31 cellular contexts compared by ENCODE assay signal in the genomic region with DNA sequence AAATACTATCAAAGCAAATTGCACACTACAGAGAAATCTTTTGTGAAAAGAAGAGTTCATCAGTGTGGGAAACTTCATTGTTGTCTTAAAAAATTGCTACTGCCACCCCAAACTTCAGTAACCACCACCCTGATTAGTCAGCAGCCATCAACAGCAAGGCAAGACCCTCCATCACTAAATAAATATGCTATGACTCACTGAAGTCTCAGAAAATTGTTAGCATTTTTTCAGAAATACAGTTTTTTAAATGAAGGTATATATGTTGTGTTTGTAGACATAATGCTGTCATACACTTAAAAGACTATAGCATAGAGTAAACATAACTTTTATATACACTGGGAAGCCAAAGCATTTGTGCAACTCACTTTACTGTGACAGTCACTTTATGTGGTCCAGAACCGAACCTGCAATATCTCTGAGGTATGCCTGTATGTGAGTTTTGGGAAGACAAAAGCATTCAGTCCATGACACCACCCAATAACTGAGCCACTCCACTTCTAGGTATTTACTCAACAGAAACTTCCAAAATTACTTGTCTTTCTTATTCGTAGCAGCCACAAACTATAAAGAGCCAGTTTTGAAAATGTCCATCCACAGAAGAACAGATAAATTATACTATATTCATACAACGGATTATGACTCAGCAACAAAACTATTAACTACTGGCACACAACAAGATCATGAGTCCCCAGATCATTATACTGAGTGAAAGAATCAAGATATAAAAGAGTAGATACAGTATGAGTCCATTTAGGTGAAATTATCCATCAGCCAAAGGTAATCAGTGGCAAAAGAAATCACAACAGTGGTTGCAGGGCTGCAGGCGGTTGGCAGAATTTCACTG.
DNase-seq lines count a peak whose midpoint lies in the region; ATAC-seq and TF ChIP-seq lines count a peak whose summit lies in the region.
"Had no signal": no experiment of that assay in that cellular context is flagged by ENCODE, and none has a peak within 500 bp of the region (broad histone marks: within the 10 kb centered on the region; RNA-seq: fewer than 3 reads in every experiment).

No MANE protein-coding gene starts in this region.

- no peaks in the 10 kb centered on the region for H3K4me1 ChIP-seq in PC-3 (ENCODE audit: insufficient read depth, low read length)
- H3K4me1 ChIP-seq in effector memory CD4-positive, alpha-beta T cell (ENCODE audit: control insufficient read depth, insufficient read depth, low read length, poor library complexity, severe bottlenecking), result no peaks in the 10 kb centered on the region
- H3K4me1 ChIP-seq: colonic mucosa, right lobe of liver, transverse colon had no signal

- no peak overlapping the region for H3K27ac ChIP-seq in PC-3 (ENCODE audit: low read length)
- no peak overlapping the region for H3K27ac ChIP-seq in effector memory CD4-positive, alpha-beta T cell (ENCODE audit: insufficient read depth, low read length, poor library complexity, severe bottlenecking)
- H3K27ac ChIP-seq: colonic mucosa, epithelial cell of prostate, right lobe of liver, RWPE1, transverse colon had no signal

- POLR2A ChIA-PET in PC-3 (lab: Charles Lee; ENCODE audit: unreplicated experiment), result no interaction called here

- H3K4me3 ChIP-seq in PC-3 (ENCODE audit: low read length) (no peak overlapping the region), epithelial cell of esophagus (ENCODE audit: low read length) (no peak overlapping the region), retinal pigment epithelial cell (ENCODE audit: low read length) (no peak overlapping the region)
- no peak overlapping the region for H3K4me3 ChIP-seq in effector memory CD4-positive, alpha-beta T cell (ENCODE audit: insufficient read depth, low read depth, low read length, poor library complexity, severe bottlenecking)
- H3K4me3 ChIP-seq: colonic mucosa, right lobe of liver, transverse colon had no signal

- ATAC-seq in PC-3 (no peak), Right ventricle myocardium inferior (no peak)
- ATAC-seq: left ventricle myocardium superior, right lobe of liver, SK-N-SH treated with all-trans-retinoic acid at 6 μM for 48 hours had no signal

- H3K36me3 ChIP-seq in PC-3 (ENCODE audit: low read depth, low read length), result no peaks in the 10 kb centered on the region
- no peaks in the 10 kb centered on the region for H3K36me3 ChIP-seq in effector memory CD4-positive, alpha-beta T cell (ENCODE audit: control insufficient read depth, insufficient read depth, low read length)
- H3K36me3 ChIP-seq: colonic mucosa, right lobe of liver, transverse colon had no signal

- H3K4me2 ChIP-seq in PC-3 (ENCODE audit: low read length), result no peak overlapping the region

- DNase-seq in ELR (ENCODE audit: low read depth), result peak; percentile 1
- DNase-seq in PC-3, result peak; percentile 28
- DNase-seq in epithelial cell of esophagus (ENCODE audit: low read depth), result peak; percentile 17
- peak; percentile 57 for DNase-seq in retinal pigment epithelial cell (ENCODE audit: low read depth)
- DNase-seq in Right ventricle myocardium inferior (ENCODE audit: missing footprints), result no peak
- DNase-seq in NCI-H2196 (lab: John Stamatoyannopoulos, UW; ENCODE audit: unreplicated experiment), result no peak
- no peak for DNase-seq in effector memory CD4-positive, alpha-beta T cell
- DNase-seq: activated CD4-positive, alpha-beta T cell treated with anti-CD3 and anti-CD28 coated beads, Interleukin-2, amount 50 U/mL, for 48 hours; activated naive CD4-positive, alpha-beta T cell treated with anti-CD3 and anti-CD28 coated beads, Interleukin-2, amount 50 U/mL, for 16 hours; amniotic stem cell; C1 segment of cervical spinal cord; colonic mucosa; COR-L47; DMS53; effector CD4-positive, alpha-beta T cell; GF-D8; HFFc6; left ventricle myocardium superior; midbrain; naive B cell; NCI-H1048; NCI-H1694; NCI-H446; NCI-H82; nucleus accumbens; right lobe of liver; stimulated activated CD8-positive, alpha-beta memory T cell treated with anti-CD3 and anti-CD28 coated beads, Interleukin-4, amount 100 ng/mL, for 48 hours; transverse colon had no signal

- H3K9me3 ChIP-seq in PC-3 (ENCODE audit: low read length), result 0 out of 2 replicates have a peak, but pooled peaks cover 5% of the 10 kb centered on the region
- H3K9me3 ChIP-seq in effector memory CD4-positive, alpha-beta T cell (ENCODE audit: control insufficient read depth, low read length), result no peaks in the 10 kb centered on the region
- H3K9me3 ChIP-seq: colonic mucosa, right lobe of liver, transverse colon had no signal

- no peak overlapping the region for H2AFZ ChIP-seq in PC-3 (ENCODE audit: low read length)

- no peaks in the 10 kb centered on the region for H3K79me2 ChIP-seq in PC-3 (ENCODE audit: low read length)

- no TSS peak for BruUV-seq in PC-3 (replicated peaks; lab: Mats Ljungman, UMichigan)

- no peaks in the 10 kb centered on the region for H4K20me1 ChIP-seq in PC-3 (ENCODE audit: low read length)

- no peak for TF ChIP-seq CTCF in PC-3 (conservative IDR thresholded peaks at IDR 0.05; ENCODE audit: low read depth, low read length)
- no peak for TF ChIP-seq CTCF in epithelial cell of esophagus (IDR thresholded peaks at IDR 0.05; ENCODE audit: insufficient read depth, low read depth, low read length, missing control alignments)
- no peak for TF ChIP-seq CTCF in retinal pigment epithelial cell (conservative IDR thresholded peaks at IDR 0.05; ENCODE audit: low read depth, low read length)

- no peaks in the 10 kb centered on the region for H3K9me2 ChIP-seq in PC-3 (replicated peaks; ENCODE audit: low read length)

- H3K27me3 ChIP-seq in PC-3 (ENCODE audit: low read length), result no peaks in the 10 kb centered on the region
- no peaks in the 10 kb centered on the region for H3K27me3 ChIP-seq in effector memory CD4-positive, alpha-beta T cell (replicated peaks; ENCODE audit: control insufficient read depth, insufficient read depth, low read length, poor library complexity, severe bottlenecking)
- H3K27me3 ChIP-seq: colonic mucosa, right lobe of liver, transverse colon had no signal

- intact Hi-C loops in PC-3 (cut with micrococcal nuclease), result no loop called here
- intact Hi-C loops in Right ventricle myocardium inferior (cut with DNase I), result no loop called here

- H3K9ac ChIP-seq in PC-3 (ENCODE audit: low read length), result no peak overlapping the region

- H3F3A ChIP-seq in PC-3 (ENCODE audit: low read length, unreplicated experiment), result no peaks in the 10 kb centered on the region

- CTCF ChIA-PET in PC-3 (lab: Charles Lee), result no interaction called here

Comparison
In these comparisons a context has a peak if more than half of its experiments do, and no peak if none do; other contexts are left out.
1. DNase-seq: peak in ELR (single experiment), PC-3 (single experiment), epithelial cell of esophagus (single experiment) and retinal pigment epithelial cell (single experiment); none in Right ventricle myocardium inferior (single experiment), NCI-H2196 (single experiment) and effector memory CD4-positive, alpha-beta T cell (0 of 3).